Comparison of ENCODE assay signal across 8 cellular contexts in the genomic region with DNA sequence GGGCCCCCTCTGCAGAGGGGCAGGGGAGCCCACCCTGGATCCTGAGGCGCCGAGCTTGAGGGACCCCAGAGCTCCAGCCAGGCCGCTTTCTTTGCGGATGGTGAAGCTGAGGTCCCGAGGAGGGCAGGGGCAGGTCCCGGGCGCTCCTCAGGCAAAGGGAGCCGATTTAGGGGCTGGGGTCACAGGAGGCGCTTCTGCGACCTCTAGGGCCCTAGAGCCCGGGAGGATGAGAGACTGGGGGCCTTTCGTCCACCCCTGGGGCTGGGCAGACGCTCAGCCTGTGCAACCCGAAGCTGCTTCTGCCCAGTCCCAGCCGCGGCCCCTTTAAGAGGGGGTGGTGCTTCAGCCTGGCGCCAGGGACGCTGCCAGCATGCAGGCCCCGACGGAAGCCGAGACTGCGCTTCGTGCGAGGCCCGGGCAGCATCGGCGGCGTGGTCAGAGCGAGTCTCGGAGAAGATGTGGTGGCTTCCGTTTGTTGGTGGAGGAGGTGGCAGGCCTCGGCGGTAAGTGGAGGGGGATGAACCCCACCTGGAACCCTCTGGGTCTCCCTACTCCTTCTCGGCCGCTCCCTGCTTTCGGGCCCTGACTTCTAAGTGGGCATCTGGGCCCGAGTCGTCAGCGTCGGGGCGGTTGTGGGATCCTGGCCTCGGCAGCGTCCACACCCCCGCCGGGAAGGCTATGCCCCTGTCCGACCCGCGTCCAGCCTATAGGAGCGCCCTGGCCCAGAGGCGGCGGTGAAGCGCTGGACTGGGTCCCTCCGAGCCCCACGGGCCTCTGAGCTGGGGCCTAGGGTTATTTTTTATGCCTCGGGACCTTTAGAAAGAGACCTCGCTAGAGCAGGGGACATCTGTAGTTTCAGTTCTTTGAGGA. TPM values are rescaled to one million over a fixed set of nuclear protein-coding genes. Genes with fewer than 3 reads are reported as not detected.
DNase-seq lines count a peak whose midpoint lies in the region; ATAC-seq and TF ChIP-seq lines count a peak whose summit lies in the region.
"Not testable (repeated sequence)": the region's sequence is repeated elsewhere in the genome, so short reads cannot be mapped to it uniquely, and the experiment has no call there.

No MANE protein-coding gene starts in this region.

- not testable (repeated sequence) for H2BK120ac ChIP-seq in mesendoderm (ENCODE audit: low read depth, low read length)

- peaks cover 30% of the 10 kb centered on the region for H4K20me1 ChIP-seq in OCI-LY3 (ENCODE audit: insufficient read depth, low read length)

- TF ChIP-seq EP300 in esophagus muscularis mucosa (IDR thresholded peaks at IDR 0.05) = not testable (repeated sequence)

- TF ChIP-seq CTCF in OCI-LY3 (IDR thresholded peaks at IDR 0.05; ENCODE audit: low read depth, low read length); esophagus muscularis mucosa (IDR thresholded peaks at IDR 0.05): not testable (repeated sequence)

- H3K27me3 ChIP-seq in OCI-LY3 (ENCODE audit: low read depth, low read length); mesendoderm (ENCODE audit: insufficient read depth, low read length, poor library complexity): not testable (repeated sequence)
- peaks cover 0 to 34% (median 10%) of the 10 kb centered on the region in 4 donors for H3K27me3 ChIP-seq in esophagus muscularis mucosa

- H2BK15ac ChIP-seq in mesendoderm (replicated peaks; ENCODE audit: low read depth) = not testable (repeated sequence)

- H3K56ac ChIP-seq in mesendoderm (ENCODE audit: low read length) = peak overlapping the region; percentile 10

- H2AFZ ChIP-seq in OCI-LY3 (ENCODE audit: low read depth, low read length) = peak overlapping the region; percentile 39; the same call in 1 of the 2 replicates

- H3K27ac ChIP-seq in OCI-LY3 (ENCODE audit: low read length) (peak overlapping the region; percentile 83), esophagus muscularis mucosa (replicated peaks in 1 of 4) (peak overlapping the region; percentile 27 to 66 (median 52)), temporal lobe (ENCODE audit: low read depth, low read length) (peak overlapping the region; percentile 56)
- not testable (repeated sequence) for H3K27ac ChIP-seq in mesendoderm (ENCODE audit: low read depth, low read length)

- peak; percentile 17 for DNase-seq in DMS153 (lab: John Stamatoyannopoulos, UW)
- DNase-seq in activated T-cell treated with anti-CD3 and anti-CD28 coated beads, Interleukin-2, amount 50 U/mL, for 72 hours; esophagus muscularis mucosa (ENCODE audit: extremely low spot score); mesendoderm: not testable (repeated sequence)

- not testable (repeated sequence) for H3K36me3 Mint-ChIP-seq in activated T-cell treated with anti-CD3 and anti-CD28 coated beads, Interleukin-2, amount 50 U/mL, for 72 hours (ENCODE audit: insufficient read depth in 2 of 2)

- H3K4me3 Mint-ChIP-seq in activated T-cell treated with anti-CD3 and anti-CD28 coated beads, Interleukin-2, amount 50 U/mL, for 72 hours = peak overlapping the region; percentile 14 to 47

- not testable (repeated sequence) for H3K9me3 Mint-ChIP-seq in activated T-cell treated with anti-CD3 and anti-CD28 coated beads, Interleukin-2, amount 50 U/mL, for 72 hours

- H3K23ac ChIP-seq in mesendoderm (ENCODE audit: low read length) = not testable (repeated sequence)

- H2AK5ac ChIP-seq in mesendoderm (ENCODE audit: low read length) = not testable (repeated sequence)

- intact Hi-C loops in esophagus muscularis mucosa (cut with DNase I) = not testable (repeated sequence)

- peaks cover 26% of the 10 kb centered on the region for H3K27me3 Mint-ChIP-seq in activated T-cell treated with anti-CD3 and anti-CD28 coated beads, Interleukin-2, amount 50 U/mL, for 72 hours (ENCODE audit: low read depth)

- not testable (repeated sequence) for H2BK5ac ChIP-seq in mesendoderm (ENCODE audit: low read length)

- peaks cover 55% of the 10 kb centered on the region for H3K79me2 ChIP-seq in OCI-LY3 (ENCODE audit: low read length)
- H3K79me2 ChIP-seq in mesendoderm (ENCODE audit: control insufficient read depth, insufficient read depth, low read length) = not testable (repeated sequence)

- H3K4me3 ChIP-seq in OCI-LY3 (ENCODE audit: low read length) = peak overlapping the region; percentile 89
- peak overlapping the region; percentile 45 to 58 (median 46) for H3K4me3 ChIP-seq in esophagus muscularis mucosa
- not testable (repeated sequence) for H3K4me3 ChIP-seq in mesendoderm (ENCODE audit: low read length)

- not testable (repeated sequence) for H3K4ac ChIP-seq in mesendoderm (ENCODE audit: low read depth, low read length)

- H3K27ac Mint-ChIP-seq in activated T-cell treated with anti-CD3 and anti-CD28 coated beads, Interleukin-2, amount 50 U/mL, for 72 hours = not testable (repeated sequence)

- not testable (repeated sequence) for H3K18ac ChIP-seq in mesendoderm (ENCODE audit: low read length)

- peaks cover 14% of the 10 kb centered on the region for H3K4me1 ChIP-seq in OCI-LY3 (ENCODE audit: low read length)
- peaks cover 4 to 14% (median 12%) of the 10 kb centered on the region in 4 donors for H3K4me1 ChIP-seq in esophagus muscularis mucosa
- H3K4me1 ChIP-seq in mesendoderm (ENCODE audit: control insufficient read depth, low read depth, low read length) = not testable (repeated sequence)

- H4K8ac ChIP-seq in mesendoderm (ENCODE audit: low read depth, low read length) = not testable (repeated sequence)

- not testable (repeated sequence) for H3K4me1 Mint-ChIP-seq in activated T-cell treated with anti-CD3 and anti-CD28 coated beads, Interleukin-2, amount 50 U/mL, for 72 hours (ENCODE audit: low read depth)

- 53% methylated on average over 19 of the region's 56 CpGs for WGBS in esophagus muscularis mucosa
- no CpG with 5 or more reads among the region's 56 CpGs for WGBS in mesendoderm (ENCODE audit: extremely low coverage, insufficient coverage, low lambda C conversion rate)

- H4K5ac ChIP-seq in mesendoderm (ENCODE audit: low read length) = not testable (repeated sequence)

- TF ChIP-seq POLR2A in esophagus muscularis mucosa (IDR thresholded peaks at IDR 0.05; ENCODE audit: low read depth) = not testable (repeated sequence)

- ATAC-seq in GM21576 (IDR thresholded peaks at IDR 0.05; ENCODE audit: unreplicated experiment) (peak; percentile 67), HG03439 (IDR thresholded peaks at IDR 0.05; ENCODE audit: unreplicated experiment) (peak; percentile 70)
- ATAC-seq in activated T-cell treated with anti-CD3 and anti-CD28 coated beads, Interleukin-2, amount 50 U/mL, for 72 hours (replicated peaks in 1 of 2) = peak; percentile 88 to 90

- H3K36me3 ChIP-seq in OCI-LY3 (replicated peaks; ENCODE audit: low read depth, low read length) = peaks cover 15% of the 10 kb centered on the region
- H3K36me3 ChIP-seq in esophagus muscularis mucosa; mesendoderm (ENCODE audit: control insufficient read depth, insufficient read depth, low read length): not testable (repeated sequence)

- H3K9ac ChIP-seq in OCI-LY3 (ENCODE audit: low read length) = peak overlapping the region; percentile 92
- not testable (repeated sequence) for H3K9ac ChIP-seq in mesendoderm (ENCODE audit: low read length)

- not testable (repeated sequence) for H3K79me1 ChIP-seq in mesendoderm (ENCODE audit: low read length)

- not testable (repeated sequence) for H3K9me3 ChIP-seq in OCI-LY3 (ENCODE audit: insufficient read depth, low read length); esophagus muscularis mucosa

- H3K4me2 ChIP-seq in OCI-LY3 (ENCODE audit: low read length) = peak overlapping the region; percentile 94
- H3K4me2 ChIP-seq in mesendoderm (ENCODE audit: low read length) = not testable (repeated sequence)

RNA-seq across cellular contexts. Expression of a gene that starts 29.1 kb away (rescaled TPM):
- total RNA-seq in activated T-cell treated with anti-CD3 and anti-CD28 coated beads, Interleukin-2, amount 50 U/mL, for 72 hours = not detected
- total RNA-seq in esophagus muscularis mucosa (not detected), temporal lobe (not detected)
- polyA plus RNA-seq in mesendoderm (2013, experiment 1 of 2) = 0.22 TPM
- 0.31 TPM for polyA plus RNA-seq in mesendoderm (2013, experiment 2 of 2)

RNA-seq across cellular contexts. Expression of a gene that starts 47.7 kb away (rescaled TPM):
- total RNA-seq in activated T-cell treated with anti-CD3 and anti-CD28 coated beads, Interleukin-2, amount 50 U/mL, for 72 hours = 10 to 100 TPM; 19.5 to 23.5 TPM
- total RNA-seq in esophagus muscularis mucosa (10 to 100 TPM in 3 of 4 donors, 1 to 10 TPM in 1; 8.7 to 16.2 (median 14.0) TPM), temporal lobe (0.98 TPM)
- polyA plus RNA-seq in mesendoderm (2013, experiment 1 of 2) = 5.0 TPM
- 5.0 TPM for polyA plus RNA-seq in mesendoderm (2013, experiment 2 of 2)
